13 cellular contexts compared by ENCODE assay signal in the genomic region with DNA sequence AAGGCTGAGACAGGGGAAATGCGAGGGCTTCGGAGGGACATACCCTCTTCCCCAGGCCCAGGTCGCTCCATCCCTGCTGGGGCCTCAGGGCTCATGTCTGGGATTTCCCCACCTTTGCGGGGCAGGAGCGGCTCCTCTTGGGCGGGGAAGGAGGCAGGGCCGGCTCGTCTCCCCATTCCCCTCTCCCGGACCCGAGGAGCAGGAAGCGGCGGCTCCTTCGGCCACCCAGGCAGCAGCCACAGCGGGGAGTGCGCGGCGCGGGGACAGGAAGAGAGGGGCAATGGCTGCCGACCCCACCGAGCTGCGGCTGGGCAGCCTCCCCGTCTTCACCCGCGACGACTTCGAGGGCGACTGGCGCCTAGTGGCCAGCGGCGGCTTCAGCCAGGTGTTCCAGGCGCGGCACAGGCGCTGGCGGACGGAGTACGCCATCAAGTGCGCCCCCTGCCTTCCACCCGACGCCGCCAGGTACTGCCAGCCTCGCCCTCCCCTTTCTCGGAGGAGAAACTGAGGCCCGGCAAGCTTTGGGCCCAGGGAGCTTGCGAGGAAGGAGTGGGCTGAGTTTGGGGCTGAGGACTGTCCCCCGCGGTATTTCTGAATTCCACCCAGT. TPM values are rescaled to one million over a fixed set of nuclear protein-coding genes. Genes with fewer than 3 reads are reported as not detected.
A peak's percentile ranks its signal among the peaks of the same experiment; 100 is the strongest.
DNase-seq lines count a peak whose midpoint lies in the region; ATAC-seq and TF ChIP-seq lines count a peak whose summit lies in the region.
"Had no signal": no experiment of that assay in that cellular context is flagged by ENCODE, and none has a peak within 500 bp of the region (broad histone marks: within the 10 kb centered on the region; RNA-seq: fewer than 3 reads in every experiment).

A gene with protein sequence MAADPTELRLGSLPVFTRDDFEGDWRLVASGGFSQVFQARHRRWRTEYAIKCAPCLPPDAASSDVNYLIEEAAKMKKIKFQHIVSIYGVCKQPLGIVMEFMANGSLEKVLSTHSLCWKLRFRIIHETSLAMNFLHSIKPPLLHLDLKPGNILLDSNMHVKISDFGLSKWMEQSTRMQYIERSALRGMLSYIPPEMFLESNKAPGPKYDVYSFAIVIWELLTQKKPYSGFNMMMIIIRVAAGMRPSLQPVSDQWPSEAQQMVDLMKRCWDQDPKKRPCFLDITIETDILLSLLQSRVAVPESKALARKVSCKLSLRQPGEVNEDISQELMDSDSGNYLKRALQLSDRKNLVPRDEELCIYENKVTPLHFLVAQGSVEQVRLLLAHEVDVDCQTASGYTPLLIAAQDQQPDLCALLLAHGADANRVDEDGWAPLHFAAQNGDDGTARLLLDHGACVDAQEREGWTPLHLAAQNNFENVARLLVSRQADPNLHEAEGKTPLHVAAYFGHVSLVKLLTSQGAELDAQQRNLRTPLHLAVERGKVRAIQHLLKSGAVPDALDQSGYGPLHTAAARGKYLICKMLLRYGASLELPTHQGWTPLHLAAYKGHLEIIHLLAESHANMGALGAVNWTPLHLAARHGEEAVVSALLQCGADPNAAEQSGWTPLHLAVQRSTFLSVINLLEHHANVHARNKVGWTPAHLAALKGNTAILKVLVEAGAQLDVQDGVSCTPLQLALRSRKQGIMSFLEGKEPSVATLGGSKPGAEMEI (plus strand): TSS at position 175 of the 607 bp plus-strand sequence. CDS start 106 bp downstream, at position 281.

- no peak for ATAC-seq in HG03460 (IDR thresholded peaks at IDR 0.05; ENCODE audit: unreplicated experiment)
- no peak for ATAC-seq in activated CD8-positive, alpha-beta T cell treated with anti-CD3 and anti-CD28 coated beads, Interleukin-2, amount 10 ng/mL, durations not matched to agents 7 days and 5 days

- TF ChIP-seq CTCF in GM12864 (IDR thresholded peaks at IDR 0.05; ENCODE audit: low read depth, low read length, missing control alignments) (peak; percentile 17), fibroblast of villous mesenchyme (IDR thresholded peaks at IDR 0.05; ENCODE audit: insufficient read depth, low read depth, low read length) (peak; percentile 27), progenitor cell of endocrine pancreas (IDR thresholded peaks at IDR 0.05; ENCODE audit: unreplicated experiment) (peak; percentile 68)

- peaks cover 8% of the 10 kb centered on the region for H3K27me3 Mint-ChIP-seq in progenitor cell of endocrine pancreas
- peaks cover 4% of the 10 kb centered on the region for H3K27me3 Mint-ChIP-seq in activated CD8-positive, alpha-beta T cell treated with anti-CD3 and anti-CD28 coated beads, Interleukin-2, amount 10 ng/mL, durations not matched to agents 7 days and 5 days (ENCODE audit: low read depth)

- H3K4me3 ChIP-seq in GM12864 (ENCODE audit: low read depth, low read length): no peak within 1 kb of the TSS
- H3K4me3 ChIP-seq in NT2/D1 (ENCODE audit: insufficient read length, low read depth): peak within 1 kb of the TSS; percentile 39
- H3K4me3 ChIP-seq in fibroblast of villous mesenchyme (ENCODE audit: low read depth, low read length): peak within 1 kb of the TSS; percentile 16

- no peaks in the 10 kb centered on the region for H3K9me3 Mint-ChIP-seq in progenitor cell of endocrine pancreas (ENCODE audit: low read depth)
- H3K9me3 Mint-ChIP-seq in activated CD8-positive, alpha-beta T cell treated with anti-CD3 and anti-CD28 coated beads, Interleukin-2, amount 10 ng/mL, durations not matched to agents 7 days and 5 days (ENCODE audit: insufficient read depth): no peaks in the 10 kb centered on the region
- H3K9me3 Mint-ChIP-seq: IgD-negative memory B cell had no signal

- H3K4me3 Mint-ChIP-seq in progenitor cell of endocrine pancreas (ENCODE audit: low read depth): peak within 1 kb of the TSS; percentile 37
- H3K4me3 Mint-ChIP-seq in activated CD8-positive, alpha-beta T cell treated with anti-CD3 and anti-CD28 coated beads, Interleukin-2, amount 10 ng/mL, durations not matched to agents 7 days and 5 days: no peak within 1 kb of the TSS
- H3K4me3 Mint-ChIP-seq: IgD-negative memory B cell had no signal

- no peaks in the 10 kb centered on the region for H3K9me3 ChIP-seq in NT2/D1 (ENCODE audit: insufficient read depth, low read length)
- H3K9me3 ChIP-seq: stomach had no signal

- H3K4me1 ChIP-seq in NT2/D1 (ENCODE audit: insufficient read depth, insufficient read length): peaks cover 7% of the 10 kb centered on the region

- CTCF ChIA-PET in activated CD8-positive, alpha-beta T cell treated with anti-CD3 and anti-CD28 coated beads, Interleukin-2, amount 10 ng/mL, durations not matched to agents 7 days and 5 days (lab: Charles Lee): no interaction called here

- POLR2A ChIA-PET in activated CD8-positive, alpha-beta T cell treated with anti-CD3 and anti-CD28 coated beads, Interleukin-2, amount 10 ng/mL, durations not matched to agents 7 days and 5 days (lab: Charles Lee): no interaction called here

- peaks cover 3% of the 10 kb centered on the region for H3K27me3 ChIP-seq in NT2/D1 (ENCODE audit: insufficient read depth, insufficient read length)

- no peaks in the 10 kb centered on the region for H3K36me3 ChIP-seq in NT2/D1 (ENCODE audit: insufficient read depth, insufficient read length, low read length)
- H3K36me3 ChIP-seq: stomach had no signal

- no peak for TF ChIP-seq POLR2A in erythroblast (IDR thresholded peaks at IDR 0.05; ENCODE audit: low read length)

- DNase-seq in GM12864 (ENCODE audit: low read depth): no peak
- peak; percentile 30 for DNase-seq in NT2/D1 (ENCODE audit: low read depth, low spot score)
- no peak for DNase-seq in fibroblast of villous mesenchyme (ENCODE audit: low read depth)
- peak; percentile 35 for DNase-seq in progenitor cell of endocrine pancreas (ENCODE audit: low spot score, unreplicated experiment)
- DNase-seq in nucleus accumbens (lab: John Stamatoyannopoulos, UW): no peak
- no peak for DNase-seq in erythroblast (lab: John Stamatoyannopoulos, UW)
- DNase-seq in activated CD8-positive, alpha-beta T cell treated with anti-CD3 and anti-CD28 coated beads, Interleukin-2, amount 10 ng/mL, durations not matched to agents 7 days and 5 days: no peak
- DNase-seq: activated T-cell treated with anti-CD3 and anti-CD28 coated beads, Interleukin-2, amount 50 U/mL, for 1 hour; cortex of kidney; DND-41; stomach had no signal

- H3K27ac Mint-ChIP-seq in progenitor cell of endocrine pancreas: no peak within 1 kb of the TSS
- H3K27ac Mint-ChIP-seq in activated CD8-positive, alpha-beta T cell treated with anti-CD3 and anti-CD28 coated beads, Interleukin-2, amount 10 ng/mL, durations not matched to agents 7 days and 5 days: no peak within 1 kb of the TSS
- H3K27ac Mint-ChIP-seq: IgD-negative memory B cell had no signal

- H3K4me1 Mint-ChIP-seq in progenitor cell of endocrine pancreas (ENCODE audit: low read depth): no peaks in the 10 kb centered on the region
- no peaks in the 10 kb centered on the region for H3K4me1 Mint-ChIP-seq in activated CD8-positive, alpha-beta T cell treated with anti-CD3 and anti-CD28 coated beads, Interleukin-2, amount 10 ng/mL, durations not matched to agents 7 days and 5 days (ENCODE audit: low read depth)

- H3K36me3 Mint-ChIP-seq in progenitor cell of endocrine pancreas (ENCODE audit: insufficient read depth): no peaks in the 10 kb centered on the region
- no peaks in the 10 kb centered on the region for H3K36me3 Mint-ChIP-seq in activated CD8-positive, alpha-beta T cell treated with anti-CD3 and anti-CD28 coated beads, Interleukin-2, amount 10 ng/mL, durations not matched to agents 7 days and 5 days (ENCODE audit: low read depth)

- peak within 1 kb of the TSS; percentile 81 for H3K9ac ChIP-seq in NT2/D1 (ENCODE audit: insufficient read length, low read depth)

RNA-seq across cellular contexts. Expression of the gene that starts here (rescaled TPM):
- total RNA-seq in fibroblast of villous mesenchyme: under 0.01 TPM in 1 of 2 replicates, not detected in the other
- total RNA-seq in progenitor cell of endocrine pancreas: 0.11 and 0.41 TPM in 2 replicates
- total RNA-seq in activated CD8-positive, alpha-beta T cell treated with anti-CD3 and anti-CD28 coated beads, Interleukin-2, amount 10 ng/mL, durations not matched to agents 7 days and 5 days: not detected
- total RNA-seq: stomach had no signal

Comparison
In these comparisons a context has a peak if more than half of its experiments do, and no peak if none do; other contexts are left out.
1. Peak in DNase-seq in progenitor cell of endocrine pancreas; RNA of the gene not detected or under 1 TPM.
2. CTCF ChIP-seq: peak in every context shown above with its lines; median percentile 68 in progenitor cell of endocrine pancreas; 27 in fibroblast of villous mesenchyme; 17 in GM12864.